In the genomic region with DNA sequence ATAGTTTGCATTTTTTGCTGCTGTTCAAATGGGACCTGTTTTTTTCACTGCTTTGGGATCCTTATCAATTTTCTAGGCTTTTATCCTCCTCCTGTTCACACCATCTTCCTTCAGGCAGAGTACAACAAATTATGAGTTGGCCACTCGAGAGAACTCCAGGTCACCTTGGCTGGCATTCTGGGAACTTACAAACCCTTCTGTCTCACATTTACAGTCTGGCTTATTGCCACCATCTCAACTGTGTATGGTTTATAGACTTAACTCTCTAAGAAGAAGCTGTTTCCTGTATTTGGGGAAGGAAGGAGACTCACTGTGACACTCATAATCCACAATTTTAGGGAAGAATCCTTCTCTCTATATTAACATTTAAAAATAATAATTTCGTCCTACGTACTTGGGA, we compare ENCODE assay signal across 1 cellular context.
TF ChIP-seq lines count a peak whose summit lies in the region.

No MANE protein-coding gene starts in this region.

TF ChIP-seq in IMR-90, 13 proteins besides CTCF, POLR2A, EP300 and RAD21 (continued from another document):
- TF ChIP-seq BHLHE40 (IDR thresholded peaks at IDR 0.05; ENCODE audit: low read depth, low read length) = no peak
- no peak for TF ChIP-seq CEBPB (IDR thresholded peaks at IDR 0.05; ENCODE audit: low read depth, low read length)
- TF ChIP-seq MXI1 (IDR thresholded peaks at IDR 0.05; ENCODE audit: borderline replicate concordance, low read depth, low read length) = no peak
- no peak for TF ChIP-seq CHD1 (IDR thresholded peaks at IDR 0.05; ENCODE audit: low read depth, low read length)
- no peak for TF ChIP-seq ELK1 (IDR thresholded peaks at IDR 0.05; ENCODE audit: borderline replicate concordance, low read depth, low read length)
